5 cellular contexts compared by ENCODE assay signal in the genomic region with DNA sequence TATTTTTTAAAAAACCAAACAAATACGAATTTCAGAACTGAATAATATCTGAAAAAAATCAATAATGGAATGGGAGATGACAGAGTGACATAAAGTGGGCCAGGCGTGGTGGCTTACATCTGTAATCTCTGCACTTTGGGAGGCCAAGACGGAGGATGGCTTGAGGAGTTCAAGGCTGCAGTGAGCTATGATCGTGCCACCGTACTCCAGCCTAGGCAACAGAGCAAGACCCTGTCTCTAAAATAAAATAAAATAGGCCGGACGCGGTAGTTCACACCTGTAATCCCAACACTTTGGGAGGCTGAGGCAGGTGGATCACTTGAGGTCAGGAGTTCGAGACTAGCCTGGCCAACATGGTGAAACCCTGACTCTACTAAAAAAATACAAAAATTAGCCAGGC. TPM values are rescaled to one million over a fixed set of nuclear protein-coding genes. Genes with fewer than 3 reads are reported as not detected.
DNase-seq lines count a peak whose midpoint lies in the region; ATAC-seq and TF ChIP-seq lines count a peak whose summit lies in the region.
"Not testable (repeated sequence)": the region's sequence is repeated elsewhere in the genome, so short reads cannot be mapped to it uniquely, and the experiment has no call there.

No MANE protein-coding gene starts in this region.

- H3K36me3 Mint-ChIP-seq in endodermal cell (ENCODE audit: low read depth); stimulated activated effector memory CD8-positive, alpha-beta T cell treated with anti-CD3 and anti-CD28 coated beads, Interleukin-12 subunit alpha, Interleukin-12 subunit beta, amount 100 ng/mL, for 72 hours: not testable (repeated sequence)

- H3K27ac Mint-ChIP-seq in endodermal cell, result not testable (repeated sequence)
- H3K27ac Mint-ChIP-seq in stimulated activated effector memory CD8-positive, alpha-beta T cell treated with anti-CD3 and anti-CD28 coated beads, Interleukin-12 subunit alpha, Interleukin-12 subunit beta, amount 100 ng/mL, for 72 hours, result peak overlapping the region; percentile 63

- H3K27me3 Mint-ChIP-seq in endodermal cell (ENCODE audit: insufficient read depth), result not testable (repeated sequence)

- H3K9me3 Mint-ChIP-seq in endodermal cell; stimulated activated effector memory CD8-positive, alpha-beta T cell treated with anti-CD3 and anti-CD28 coated beads, Interleukin-12 subunit alpha, Interleukin-12 subunit beta, amount 100 ng/mL, for 72 hours: not testable (repeated sequence)

- peaks cover 60% of the 10 kb centered on the region for H3K79me2 ChIP-seq in DND-41 (ENCODE audit: insufficient read depth, low read length)

- not testable (repeated sequence) for H3K36me3 ChIP-seq in DND-41 (ENCODE audit: insufficient read depth, low read length); endodermal cell (ENCODE audit: control insufficient read depth, insufficient read depth, low read length)

- H2AFZ ChIP-seq in DND-41 (ENCODE audit: low read depth, low read length), result not testable (repeated sequence)

- H3K9me3 ChIP-seq in DND-41 (ENCODE audit: insufficient read depth, low read length, severe bottlenecking); endodermal cell (ENCODE audit: control insufficient read depth, low read length): not testable (repeated sequence)

- H3K27me3 ChIP-seq in DND-41 (ENCODE audit: insufficient read depth, low read length, poor library complexity); endodermal cell (ENCODE audit: control insufficient read depth, insufficient read depth, low read length, poor library complexity, severe bottlenecking): not testable (repeated sequence)

- H3K27ac ChIP-seq in DND-41 (ENCODE audit: low read length), result peak overlapping the region; percentile 65; the same call in 1 of the 2 replicates
- H3K27ac ChIP-seq in endodermal cell (ENCODE audit: low read depth, low read length), result not testable (repeated sequence)

- not testable (repeated sequence) for ATAC-seq in DND-41 (ENCODE audit: insufficient read depth, low read depth); stimulated activated effector memory CD8-positive, alpha-beta T cell treated with anti-CD3 and anti-CD28 coated beads, Interleukin-12 subunit alpha, Interleukin-12 subunit beta, amount 100 ng/mL, for 72 hours

- TF ChIP-seq CTCF in DND-41 (IDR thresholded peaks at IDR 0.05; ENCODE audit: borderline replicate concordance, extremely low read depth, low read length, poor library complexity, severe bottlenecking); endodermal cell (conservative IDR thresholded peaks at IDR 0.05): not testable (repeated sequence)

- not testable (repeated sequence) for H4K20me1 ChIP-seq in DND-41 (ENCODE audit: insufficient read depth, low read length)

- DNase-seq in DND-41; stimulated activated effector memory CD8-positive, alpha-beta T cell treated with anti-CD3 and anti-CD28 coated beads, Interleukin-12 subunit alpha, Interleukin-12 subunit beta, amount 100 ng/mL, for 72 hours (ENCODE audit: low spot score in 2 of 2): not testable (repeated sequence)
- peak; percentile 34 for DNase-seq in activated effector memory CD4-positive, alpha-beta T cell treated with anti-CD3 and anti-CD28 coated beads, Interleukin-2, amount 50 U/mL, for 16 hours
- peak; percentile 20 for DNase-seq in endodermal cell
- peak; percentile 37 for DNase-seq in mesenteric fat pad (ENCODE audit: low spot score)

- H3K4me1 ChIP-seq in DND-41 (ENCODE audit: insufficient read depth, low read length), result peaks cover 21% of the 10 kb centered on the region
- not testable (repeated sequence) for H3K4me1 ChIP-seq in endodermal cell (ENCODE audit: control insufficient read depth, insufficient read depth, low read length)

- not testable (repeated sequence) for H3K4me3 Mint-ChIP-seq in endodermal cell; stimulated activated effector memory CD8-positive, alpha-beta T cell treated with anti-CD3 and anti-CD28 coated beads, Interleukin-12 subunit alpha, Interleukin-12 subunit beta, amount 100 ng/mL, for 72 hours

- H3K9ac ChIP-seq in DND-41 (ENCODE audit: low read depth, low read length); endodermal cell (ENCODE audit: extremely low read depth, low read length, poor library complexity, severe bottlenecking): not testable (repeated sequence)

- H3K4me1 Mint-ChIP-seq in endodermal cell, result not testable (repeated sequence)
- peaks cover 14% of the 10 kb centered on the region for H3K4me1 Mint-ChIP-seq in stimulated activated effector memory CD8-positive, alpha-beta T cell treated with anti-CD3 and anti-CD28 coated beads, Interleukin-12 subunit alpha, Interleukin-12 subunit beta, amount 100 ng/mL, for 72 hours

- WGBS in endodermal cell (ENCODE audit: insufficient coverage in 1 of 2, insufficient read length in 1 of 2), 2 experiments, result 84 to 100% methylated on average over 5 to 9 of the region's 9 CpGs

- not testable (repeated sequence) for H3K4me2 ChIP-seq in DND-41 (ENCODE audit: insufficient read depth, low read length)

- not testable (repeated sequence) for H3K4me3 ChIP-seq in DND-41 (ENCODE audit: low read depth in 1 of 2, low read length in 2 of 2); endodermal cell (ENCODE audit: low read length)

RNA-seq across cellular contexts. Expression of a gene that starts 21.3 kb away (rescaled TPM):
- total RNA-seq in endodermal cell (10 to 100 TPM in 1 of 2 donors, 1 to 10 TPM in 1; 9.5 to 12.2 TPM), mesenteric fat pad (4.2 TPM)
- polyA plus RNA-seq in endodermal cell (2013, experiment 1 of 2), result 10.1 TPM
- 7.7 TPM for polyA plus RNA-seq in endodermal cell (2013, experiment 2 of 2)

RNA-seq across cellular contexts. Expression of a gene that starts 21.3 kb away (rescaled TPM):
- total RNA-seq in endodermal cell (10 to 100 TPM; 20.6 to 22.2 TPM), mesenteric fat pad (8.4 TPM)
- polyA plus RNA-seq in endodermal cell (2013, experiment 1 of 2), result 12.4 TPM
- polyA plus RNA-seq in endodermal cell (2013, experiment 2 of 2), result 12.1 TPM
